In genomic region chr2:238009563-238009962, GRCh38 we compare ENCODE assay signal across 15 cellular contexts. TPM values are rescaled to one million over a fixed set of nuclear protein-coding genes. Genes with fewer than 3 reads are reported as not detected.
DNase-seq lines count a peak whose midpoint lies in the region; ATAC-seq and TF ChIP-seq lines count a peak whose summit lies in the region.
"Had no signal": no experiment of that assay in that cellular context is flagged by ENCODE, and none has a peak within 500 bp of the region (broad histone marks: within the 10 kb centered on the region; RNA-seq: fewer than 3 reads in every experiment).

No MANE protein-coding gene starts in this region.

- no peaks in the 10 kb centered on the region for H3K9me3 Mint-ChIP-seq in activated T-cell treated with anti-CD3 and anti-CD28 coated beads, Interleukin-2, amount 50 U/mL, for 4 hours
- no peaks in the 10 kb centered on the region for H3K9me3 Mint-ChIP-seq in activated T-helper 1 cell treated with anti-CD3 and anti-CD28 coated beads, Interleukin-12 subunit alpha, Interleukin-12 subunit beta, Interleukin-2, Interleukin-4 antibody, amounts not matched to agents 30 ng/mL and 10 ng/mL and 1 ng/mL, durations not matched to agents 14 hours and 24 hours and 36 hours
- no peaks in the 10 kb centered on the region for H3K9me3 Mint-ChIP-seq in immature natural killer cell
- H3K9me3 Mint-ChIP-seq in stimulated activated naive CD8-positive, alpha-beta T cell treated with anti-CD3 and anti-CD28 coated beads, Interleukin-15, amount 100 ng/mL, for 72 hours, result no peaks in the 10 kb centered on the region
- H3K9me3 Mint-ChIP-seq: activated naive CD8-positive, alpha-beta T cell treated with anti-CD3 and anti-CD28 coated beads, Interleukin-2, amount 10 ng/mL, durations not matched to agents 7 days and 5 days had no signal

- ATAC-seq in activated T-cell treated with anti-CD3 and anti-CD28 coated beads, Interleukin-2, amount 50 U/mL, for 4 hours, result peak; percentile 59 to 60
- peak; percentile 70 for ATAC-seq in stimulated activated naive CD8-positive, alpha-beta T cell treated with anti-CD3 and anti-CD28 coated beads, Interleukin-15, amount 100 ng/mL, for 72 hours
- no peak for ATAC-seq in omental fat pad (ENCODE audit: low FRiP score)
- ATAC-seq: esophagus mucosa, HCT116, pancreas had no signal

- H2BK12ac ChIP-seq in trophoblast cell (ENCODE audit: low read length), result no peak overlapping the region

- no peaks in the 10 kb centered on the region for H3K4me1 ChIP-seq in trophoblast cell (ENCODE audit: control insufficient read depth in 1 of 2, insufficient read depth in 2 of 2, low read length in 2 of 2)
- H3K4me1 ChIP-seq: pancreas had no signal

- H3K14ac ChIP-seq in trophoblast cell (ENCODE audit: low read length), result no peak overlapping the region

- no peak overlapping the region for H3K9ac ChIP-seq in trophoblast cell (ENCODE audit: low read length)

- H3K4me2 ChIP-seq in trophoblast cell (ENCODE audit: low read length), result no peak overlapping the region
- H3K4me2 ChIP-seq: PC-9 had no signal

- H3K27ac Mint-ChIP-seq in activated T-helper 1 cell treated with anti-CD3 and anti-CD28 coated beads, Interleukin-12 subunit alpha, Interleukin-12 subunit beta, Interleukin-2, Interleukin-4 antibody, amounts not matched to agents 30 ng/mL and 10 ng/mL and 1 ng/mL, durations not matched to agents 14 hours and 24 hours and 36 hours, result peak overlapping the region; percentile 97
- H3K27ac Mint-ChIP-seq in immature natural killer cell, result peak overlapping the region; percentile 57 to 80 (median 64)
- H3K27ac Mint-ChIP-seq in stimulated activated naive CD8-positive, alpha-beta T cell treated with anti-CD3 and anti-CD28 coated beads, Interleukin-15, amount 100 ng/mL, for 72 hours, result peak overlapping the region in 1 of 2 donors; percentile 1
- H3K27ac Mint-ChIP-seq: activated naive CD8-positive, alpha-beta T cell treated with anti-CD3 and anti-CD28 coated beads, Interleukin-2, amount 10 ng/mL, durations not matched to agents 7 days and 5 days had no signal

- intact Hi-C loops in activated T-helper 1 cell treated with anti-CD3 and anti-CD28 coated beads, Interleukin-12 subunit alpha, Interleukin-12 subunit beta, Interleukin-2, Interleukin-4 antibody, amounts not matched to agents 30 ng/mL and 10 ng/mL and 1 ng/mL, durations not matched to agents 14 hours and 24 hours and 36 hours (cut with micrococcal nuclease), result loop anchor here (1.0 kb wide), 1 partner anchor 11 kb away; no protein-coding TSS in a partner anchor

- WGBS in trophoblast cell (ENCODE audit: extremely low coverage, insufficient coverage, insufficient read length), result no CpG with 5 or more reads among the region's 2 CpGs

- H3K79me2 ChIP-seq in trophoblast cell (ENCODE audit: control insufficient read depth, insufficient read depth, low read length, poor library complexity), result no peaks in the 10 kb centered on the region

- H3K23ac ChIP-seq in trophoblast cell (ENCODE audit: low read length), result no peak overlapping the region

- no peaks in the 10 kb centered on the region for H3K79me1 ChIP-seq in trophoblast cell (ENCODE audit: low read length)

- H3K36me3 ChIP-seq in trophoblast cell (ENCODE audit: control insufficient read depth in 1 of 2, insufficient read depth in 2 of 2, low read length in 2 of 2), result no peaks in the 10 kb centered on the region
- H3K36me3 ChIP-seq: pancreas had no signal

- H3K36me3 Mint-ChIP-seq in activated T-cell treated with anti-CD3 and anti-CD28 coated beads, Interleukin-2, amount 50 U/mL, for 4 hours (ENCODE audit: insufficient read depth), result peaks cover 37% of the 10 kb centered on the region
- peaks cover 60% of the 10 kb centered on the region for H3K36me3 Mint-ChIP-seq in activated T-helper 1 cell treated with anti-CD3 and anti-CD28 coated beads, Interleukin-12 subunit alpha, Interleukin-12 subunit beta, Interleukin-2, Interleukin-4 antibody, amounts not matched to agents 30 ng/mL and 10 ng/mL and 1 ng/mL, durations not matched to agents 14 hours and 24 hours and 36 hours (ENCODE audit: low read depth)
- H3K36me3 Mint-ChIP-seq in immature natural killer cell, result peaks cover 13 to 24% (median 13%) of the 10 kb centered on the region in 3 donors

- H4K91ac ChIP-seq in trophoblast cell (ENCODE audit: low read depth, low read length), result no peak overlapping the region

- H4K12ac ChIP-seq in trophoblast cell (ENCODE audit: low read depth, low read length), result no peak overlapping the region

- TF ChIP-seq CTCF in omental fat pad (IDR thresholded peaks at IDR 0.05), result no peak

- H2AFZ ChIP-seq in trophoblast cell (ENCODE audit: insufficient read depth, low read length, poor library complexity), result no peak overlapping the region
- H2AFZ ChIP-seq: PC-9 had no signal

- H2BK120ac ChIP-seq in trophoblast cell (ENCODE audit: insufficient read depth, low read length, poor library complexity), result no peak overlapping the region

- H2BK5ac ChIP-seq in trophoblast cell (ENCODE audit: low read depth, low read length, poor library complexity), result no peak overlapping the region

- no peak overlapping the region for H3K4me3 ChIP-seq in trophoblast cell (ENCODE audit: low read depth, low read length)
- H3K4me3 ChIP-seq: pancreas, PC-9 had no signal

- H3K9me3 ChIP-seq in trophoblast cell (ENCODE audit: insufficient read depth, low read depth, low read length), result no peaks in the 10 kb centered on the region
- H3K9me3 ChIP-seq: pancreas had no signal

- H3K4me1 Mint-ChIP-seq in activated T-cell treated with anti-CD3 and anti-CD28 coated beads, Interleukin-2, amount 50 U/mL, for 4 hours (ENCODE audit: low read depth), result peaks cover 51% of the 10 kb centered on the region
- peaks cover 58% of the 10 kb centered on the region for H3K4me1 Mint-ChIP-seq in activated T-helper 1 cell treated with anti-CD3 and anti-CD28 coated beads, Interleukin-12 subunit alpha, Interleukin-12 subunit beta, Interleukin-2, Interleukin-4 antibody, amounts not matched to agents 30 ng/mL and 10 ng/mL and 1 ng/mL, durations not matched to agents 14 hours and 24 hours and 36 hours (ENCODE audit: low read depth)
- peaks cover 73 to 93% of the 10 kb centered on the region in 2 donors for H3K4me1 Mint-ChIP-seq in immature natural killer cell
- peaks cover 69% of the 10 kb centered on the region for H3K4me1 Mint-ChIP-seq in stimulated activated naive CD8-positive, alpha-beta T cell treated with anti-CD3 and anti-CD28 coated beads, Interleukin-15, amount 100 ng/mL, for 72 hours

- no peak overlapping the region for H4K8ac ChIP-seq in trophoblast cell (ENCODE audit: low read depth, low read length)

- no peak overlapping the region for H3K4me3 Mint-ChIP-seq in activated T-cell treated with anti-CD3 and anti-CD28 coated beads, Interleukin-2, amount 50 U/mL, for 4 hours
- peak overlapping the region; percentile 60 for H3K4me3 Mint-ChIP-seq in activated T-helper 1 cell treated with anti-CD3 and anti-CD28 coated beads, Interleukin-12 subunit alpha, Interleukin-12 subunit beta, Interleukin-2, Interleukin-4 antibody, amounts not matched to agents 30 ng/mL and 10 ng/mL and 1 ng/mL, durations not matched to agents 14 hours and 24 hours and 36 hours
- H3K4me3 Mint-ChIP-seq in immature natural killer cell, result peak overlapping the region in 2 of 5 donors; percentile 22 to 33
- peak overlapping the region; percentile 49 to 76 for H3K4me3 Mint-ChIP-seq in stimulated activated naive CD8-positive, alpha-beta T cell treated with anti-CD3 and anti-CD28 coated beads, Interleukin-15, amount 100 ng/mL, for 72 hours
- H3K4me3 Mint-ChIP-seq: activated naive CD8-positive, alpha-beta T cell treated with anti-CD3 and anti-CD28 coated beads, Interleukin-2, amount 10 ng/mL, durations not matched to agents 7 days and 5 days had no signal

- no peaks in the 10 kb centered on the region for H3K27me3 ChIP-seq in trophoblast cell (ENCODE audit: insufficient read depth, low read length)
- H3K27me3 ChIP-seq: pancreas had no signal

- no peak overlapping the region for H3K27ac ChIP-seq in trophoblast cell (ENCODE audit: low read depth, low read length)
- H3K27ac ChIP-seq: pancreas, PC-9 had no signal

- H2AK5ac ChIP-seq in trophoblast cell (ENCODE audit: low read length), result no peak overlapping the region

- DNase-seq in activated T-cell treated with anti-CD3 and anti-CD28 coated beads, Interleukin-2, amount 50 U/mL, for 4 hours, result no peak
- DNase-seq in activated T-cell treated with anti-CD3 and anti-CD28 coated beads for 4 hours, result no peak
- DNase-seq in activated T-helper 1 cell treated with anti-CD3 and anti-CD28 coated beads, Interleukin-12 subunit alpha, Interleukin-12 subunit beta, Interleukin-2, Interleukin-4 antibody, amounts not matched to agents 30 ng/mL and 10 ng/mL and 1 ng/mL, durations not matched to agents 14 hours and 24 hours and 36 hours (ENCODE audit: low spot score), result no peak
- no peak for DNase-seq in immature natural killer cell
- DNase-seq in stimulated activated naive CD8-positive, alpha-beta T cell treated with anti-CD3 and anti-CD28 coated beads, Interleukin-15, amount 100 ng/mL, for 72 hours, result no peak
- DNase-seq in omental fat pad (ENCODE audit: low spot score), result no peak
- no peak for DNase-seq in trophoblast cell
- DNase-seq in NCI-H345 treated with DMSO at 0.1 percent for 48 hours (lab: John Stamatoyannopoulos, UW; ENCODE audit: unreplicated experiment), result no peak
- DNase-seq: activated naive CD8-positive, alpha-beta T cell treated with anti-CD3 and anti-CD28 coated beads, Interleukin-2, amount 10 ng/mL, durations not matched to agents 7 days and 5 days; mesendoderm; NCI-H2227 treated with DMSO at 0.1 percent for 48 hours; pancreas; PC-9 had no signal

- no peak overlapping the region for H3K18ac ChIP-seq in trophoblast cell (ENCODE audit: low read length)

- H3K4ac ChIP-seq in trophoblast cell (ENCODE audit: low read depth, low read length), result no peak overlapping the region

- no peaks in the 10 kb centered on the region for H3K27me3 Mint-ChIP-seq in activated T-cell treated with anti-CD3 and anti-CD28 coated beads, Interleukin-2, amount 50 U/mL, for 4 hours (ENCODE audit: low read depth)
- H3K27me3 Mint-ChIP-seq in activated T-helper 1 cell treated with anti-CD3 and anti-CD28 coated beads, Interleukin-12 subunit alpha, Interleukin-12 subunit beta, Interleukin-2, Interleukin-4 antibody, amounts not matched to agents 30 ng/mL and 10 ng/mL and 1 ng/mL, durations not matched to agents 14 hours and 24 hours and 36 hours (ENCODE audit: insufficient read depth), result no peaks in the 10 kb centered on the region
- peaks cover 2 to 4% (median 2%) of the 10 kb centered on the region in 3 donors for H3K27me3 Mint-ChIP-seq in immature natural killer cell (ENCODE audit: low read depth in 3 of 3)
- no peaks in the 10 kb centered on the region for H3K27me3 Mint-ChIP-seq in stimulated activated naive CD8-positive, alpha-beta T cell treated with anti-CD3 and anti-CD28 coated beads, Interleukin-15, amount 100 ng/mL, for 72 hours
- H3K27me3 Mint-ChIP-seq: activated naive CD8-positive, alpha-beta T cell treated with anti-CD3 and anti-CD28 coated beads, Interleukin-2, amount 10 ng/mL, durations not matched to agents 7 days and 5 days had no signal

RNA-seq across cellular contexts. Expression of gene UBE2F, which starts 42.7 kb away (rescaled TPM):
- total RNA-seq in activated T-cell treated with anti-CD3 and anti-CD28 coated beads, Interleukin-2, amount 50 U/mL, for 4 hours, result 10 to 100 TPM; 64.2 to 66.2 (median 66.1) TPM
- total RNA-seq in activated T-helper 1 cell treated with anti-CD3 and anti-CD28 coated beads, Interleukin-12 subunit alpha, Interleukin-12 subunit beta, Interleukin-2, Interleukin-4 antibody, amounts not matched to agents 30 ng/mL and 10 ng/mL and 1 ng/mL, durations not matched to agents 14 hours and 24 hours and 36 hours, result 121 TPM in 2 replicates
- polyA plus RNA-seq in immature natural killer cell, result 100 to 1,000 TPM; 274 to 339 (median 323) TPM
- 10 to 100 TPM; 36.3 to 59.9 (median 51.3) TPM for total RNA-seq in omental fat pad
- polyA plus RNA-seq in trophoblast cell (2013), result 37.2 and 37.5 TPM in 2 replicates

RNA-seq across cellular contexts. Expression of gene SCLY, which starts 51.2 kb away (rescaled TPM):
- total RNA-seq in activated T-cell treated with anti-CD3 and anti-CD28 coated beads, Interleukin-2, amount 50 U/mL, for 4 hours, result 10 to 100 TPM; 46.4 to 63.5 (median 60.1) TPM
- total RNA-seq in activated T-helper 1 cell treated with anti-CD3 and anti-CD28 coated beads, Interleukin-12 subunit alpha, Interleukin-12 subunit beta, Interleukin-2, Interleukin-4 antibody, amounts not matched to agents 30 ng/mL and 10 ng/mL and 1 ng/mL, durations not matched to agents 14 hours and 24 hours and 36 hours, result 109 and 119 TPM in 2 replicates
- 10 to 100 TPM; 12.1 to 15.8 (median 12.8) TPM for polyA plus RNA-seq in immature natural killer cell
- total RNA-seq in omental fat pad, result 10 to 100 TPM in 3 of 4 donors, 1 to 10 TPM in 1; 7.3 to 15.8 (median 12.5) TPM
- polyA plus RNA-seq in trophoblast cell (2013), result 7.4 and 7.7 TPM in 2 replicates
